ENCODE assay signal across 17 cellular contexts in genomic region chr6:87291879-87292278, GRCh38.
"Had no signal": no experiment of that assay in that cellular context is flagged by ENCODE, and none has a peak within 500 bp of the region (broad histone marks: within the 10 kb centered on the region; RNA-seq: fewer than 3 reads in every experiment).

No MANE protein-coding gene starts in this region.

- ATAC-seq: activated CD8-positive, alpha-beta T cell treated with anti-CD3 and anti-CD28 coated beads for 36 hours; activated naive CD4-positive, alpha-beta T cell treated with anti-CD3 and anti-CD28 coated beads, Interleukin-2, amount 50 U/mL, for 72 hours; natural killer cell treated with Interleukin-12 subunit alpha and Interleukin-12 subunit beta and Interleukin-15 and Interleukin-18, amount 100 ng/mL, for 72 hours; stimulated activated naive B cell treated with anti-CD40 and anti-IgM and Interleukin-4, amounts not matched to agents 10 μg/mL and 1 μg/mL and 100 μg/mL, for 72 hours; WTC11 had no signal

- H3K4me3 ChIP-seq: colonic mucosa, tibial artery, uterus had no signal

- DNase-seq: activated CD4-positive, alpha-beta T cell treated with anti-CD3 and anti-CD28 coated beads for 48 hours; activated CD8-positive, alpha-beta T cell treated with anti-CD3 and anti-CD28 coated beads for 36 hours; activated gamma-delta T cell; activated T-cell treated with anti-CD3 and anti-CD28 coated beads, Interleukin-2, amount 50 U/mL, for 48 hours; central memory CD4-positive, alpha-beta T cell; colonic mucosa; effector memory CD4-positive, alpha-beta T cell; foreskin melanocyte; immature natural killer cell; mesenchymal stem cell; stimulated activated CD4-positive, alpha-beta T cell treated with anti-CD3 and anti-CD28 coated beads, Interleukin-4, amount 100 ng/mL, for 1 hour; stimulated activated naive B cell treated with anti-CD40 and anti-IgM and Interleukin-4, amounts not matched to agents 10 μg/mL and 1 μg/mL and 100 μg/mL, for 72 hours; tibial artery; uterus had no signal
